Comparison of ENCODE assay signal across 8 cellular contexts in the genomic region with DNA sequence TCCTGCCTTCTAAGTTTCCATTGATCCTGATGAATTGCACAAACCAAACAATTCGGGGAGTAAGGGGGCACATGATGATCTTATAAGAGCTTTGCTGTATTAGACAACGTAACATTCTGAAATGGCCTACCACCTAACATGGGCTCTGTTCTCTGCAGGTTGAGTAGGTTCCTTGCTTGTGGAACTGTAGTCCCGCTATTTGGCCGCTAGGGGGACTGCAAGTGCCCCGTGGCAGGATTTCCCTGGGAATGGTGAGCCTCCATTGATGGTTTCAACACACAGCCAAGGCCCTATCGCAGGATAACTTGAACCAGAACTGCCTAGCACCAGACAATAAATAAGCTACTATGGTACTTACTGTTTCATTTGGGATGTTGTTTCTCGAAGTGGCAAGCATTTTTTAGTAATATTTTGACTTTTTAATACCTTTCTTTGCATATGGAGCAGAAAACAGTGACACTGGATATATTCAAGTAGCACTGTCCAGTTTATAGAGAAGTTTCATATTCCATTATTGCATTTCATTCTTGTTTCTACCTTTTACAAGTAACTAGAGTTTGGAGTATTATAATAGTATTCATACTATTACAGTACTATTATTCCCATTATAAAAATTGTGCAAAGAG. TPM values are rescaled to one million over a fixed set of nuclear protein-coding genes. Genes with fewer than 3 reads are reported as not detected.
A peak's percentile ranks its signal among the peaks of the same experiment; 100 is the strongest.
DNase-seq lines count a peak whose midpoint lies in the region; ATAC-seq and TF ChIP-seq lines count a peak whose summit lies in the region.

No MANE protein-coding gene starts in this region.

- TF ChIP-seq CTCF in activated CD8-positive, alpha-beta T cell treated with anti-CD3 and anti-CD28 coated beads for 36 hours (IDR thresholded peaks at IDR 0.05), result peak; percentile 59
- TF ChIP-seq CTCF in HL-60 (IDR thresholded peaks at IDR 0.05; ENCODE audit: insufficient read depth, low read length) (peak; percentile 46), astrocyte of the cerebellum (IDR thresholded peaks at IDR 0.05; ENCODE audit: low read depth, low read length, missing control alignments) (peak; percentile 75), left lung (IDR thresholded peaks at IDR 0.05) (peak; percentile 69 to 78)

- ATAC-seq in activated CD8-positive, alpha-beta T cell treated with anti-CD3 and anti-CD28 coated beads for 36 hours, result no peak
- no peak for ATAC-seq in activated CD8-positive, alpha-beta T cell treated with anti-CD3 and anti-CD28 coated beads, Interleukin-2, amount 10 ng/mL, durations not matched to agents 7 days and 5 days
- ATAC-seq in left lung, result peak; percentile 92
- ATAC-seq in HG02938 (IDR thresholded peaks at IDR 0.05; ENCODE audit: unreplicated experiment), result no peak
- ATAC-seq in HG02870 (IDR thresholded peaks at IDR 0.05; ENCODE audit: unreplicated experiment), result no peak

- H3K27me3 ChIP-seq in HL-60 (ENCODE audit: insufficient read depth, poor library complexity, severe bottlenecking), result no peaks in the 10 kb centered on the region
- no peaks in the 10 kb centered on the region for H3K27me3 ChIP-seq in left lung

- CTCF ChIA-PET in activated CD8-positive, alpha-beta T cell treated with anti-CD3 and anti-CD28 coated beads for 36 hours (lab: Charles Lee), result interaction anchor here (1.2 kb wide), 1 partner anchor 10 kb away, joined by 3 read pairs; no protein-coding TSS in a partner anchor
- CTCF ChIA-PET in activated CD8-positive, alpha-beta T cell treated with anti-CD3 and anti-CD28 coated beads, Interleukin-2, amount 10 ng/mL, durations not matched to agents 7 days and 5 days (lab: Charles Lee), result interaction anchor here (1.0 to 1.1 kb wide), 2 partner anchors 9 to 590 kb away, joined by 3 read pairs; no protein-coding TSS in a partner anchor

- H3K4me1 ChIP-seq in left lung, result no peaks in the 10 kb centered on the region

- no peaks in the 10 kb centered on the region for H3K36me3 Mint-ChIP-seq in activated CD8-positive, alpha-beta T cell treated with anti-CD3 and anti-CD28 coated beads for 36 hours (ENCODE audit: low read depth)
- no peaks in the 10 kb centered on the region for H3K36me3 Mint-ChIP-seq in activated CD8-positive, alpha-beta T cell treated with anti-CD3 and anti-CD28 coated beads, Interleukin-2, amount 10 ng/mL, durations not matched to agents 7 days and 5 days (ENCODE audit: low read depth)

- intact Hi-C loops in activated CD8-positive, alpha-beta T cell treated with anti-CD3 and anti-CD28 coated beads for 36 hours (cut with micrococcal nuclease), result no loop called here
- intact Hi-C loops in left lung (cut with DNase I), result no loop called here

- no peaks in the 10 kb centered on the region for H3K4me1 Mint-ChIP-seq in activated CD8-positive, alpha-beta T cell treated with anti-CD3 and anti-CD28 coated beads for 36 hours (ENCODE audit: low read depth)
- H3K4me1 Mint-ChIP-seq in activated CD8-positive, alpha-beta T cell treated with anti-CD3 and anti-CD28 coated beads, Interleukin-2, amount 10 ng/mL, durations not matched to agents 7 days and 5 days (ENCODE audit: low read depth), result no peaks in the 10 kb centered on the region

- no peak overlapping the region for H3K4me3 Mint-ChIP-seq in activated CD8-positive, alpha-beta T cell treated with anti-CD3 and anti-CD28 coated beads for 36 hours
- H3K4me3 Mint-ChIP-seq in activated CD8-positive, alpha-beta T cell treated with anti-CD3 and anti-CD28 coated beads, Interleukin-2, amount 10 ng/mL, durations not matched to agents 7 days and 5 days, result no peak overlapping the region

- H3K9me3 Mint-ChIP-seq in activated CD8-positive, alpha-beta T cell treated with anti-CD3 and anti-CD28 coated beads for 36 hours, result no peaks in the 10 kb centered on the region
- no peaks in the 10 kb centered on the region for H3K9me3 Mint-ChIP-seq in activated CD8-positive, alpha-beta T cell treated with anti-CD3 and anti-CD28 coated beads, Interleukin-2, amount 10 ng/mL, durations not matched to agents 7 days and 5 days (ENCODE audit: insufficient read depth)

- no peak overlapping the region for H3K27ac Mint-ChIP-seq in activated CD8-positive, alpha-beta T cell treated with anti-CD3 and anti-CD28 coated beads for 36 hours
- no peak overlapping the region for H3K27ac Mint-ChIP-seq in activated CD8-positive, alpha-beta T cell treated with anti-CD3 and anti-CD28 coated beads, Interleukin-2, amount 10 ng/mL, durations not matched to agents 7 days and 5 days

- H3K9me3 ChIP-seq in left lung, result no peaks in the 10 kb centered on the region

- DNase-seq in activated CD8-positive, alpha-beta T cell treated with anti-CD3 and anti-CD28 coated beads for 36 hours, result no peak
- no peak for DNase-seq in activated CD8-positive, alpha-beta T cell treated with anti-CD3 and anti-CD28 coated beads, Interleukin-2, amount 10 ng/mL, durations not matched to agents 7 days and 5 days
- DNase-seq in HL-60 (ENCODE audit: low read depth in 1 of 2, low spot score in 1 of 2), result peak; percentile 20 to 32
- DNase-seq in astrocyte of the cerebellum (ENCODE audit: low read depth), result no peak
- peak in 1 of 2 donors; percentile 34 for DNase-seq in left lung
- DNase-seq in NCI-H187 treated with DMSO at 0.1 percent for 48 hours (lab: John Stamatoyannopoulos, UW), result no peak

- H3K4me3 ChIP-seq in HL-60 (replicated peaks; ENCODE audit: insufficient read depth, low read length), result no peak overlapping the region
- H3K4me3 ChIP-seq in astrocyte of the cerebellum (ENCODE audit: low read depth, low read length), result no peak overlapping the region
- no peak overlapping the region for H3K4me3 ChIP-seq in left lung

- H3K27ac ChIP-seq in HL-60 (replicated peaks) (no peak overlapping the region), left lung (no peak overlapping the region)

- in situ Hi-C loops in astrocyte of the cerebellum (cut with HindIII; ENCODE audit: low sequenced_read_pairs), result no loop called here

- POLR2A ChIA-PET in activated CD8-positive, alpha-beta T cell treated with anti-CD3 and anti-CD28 coated beads for 36 hours (lab: Charles Lee), result no interaction called here
- POLR2A ChIA-PET in activated CD8-positive, alpha-beta T cell treated with anti-CD3 and anti-CD28 coated beads, Interleukin-2, amount 10 ng/mL, durations not matched to agents 7 days and 5 days (lab: Charles Lee), result no interaction called here

- no peaks in the 10 kb centered on the region for H3K27me3 Mint-ChIP-seq in activated CD8-positive, alpha-beta T cell treated with anti-CD3 and anti-CD28 coated beads for 36 hours
- no peaks in the 10 kb centered on the region for H3K27me3 Mint-ChIP-seq in activated CD8-positive, alpha-beta T cell treated with anti-CD3 and anti-CD28 coated beads, Interleukin-2, amount 10 ng/mL, durations not matched to agents 7 days and 5 days (ENCODE audit: low read depth)

- H3K36me3 ChIP-seq in left lung, result no peaks in the 10 kb centered on the region

RNA-seq across cellular contexts. Expression of a gene that starts 11.9 kb away (rescaled TPM):
- total RNA-seq in activated CD8-positive, alpha-beta T cell treated with anti-CD3 and anti-CD28 coated beads for 36 hours, result not detected
- total RNA-seq in activated CD8-positive, alpha-beta T cell treated with anti-CD3 and anti-CD28 coated beads, Interleukin-2, amount 10 ng/mL, durations not matched to agents 7 days and 5 days, result not detected
- total RNA-seq in left lung, result 1 to 10 TPM; 3.9 to 4.3 TPM

Comparison
In these comparisons a context has a peak if more than half of its experiments do, and no peak if none do; other contexts are left out.
1. DNase-seq: peak in HL-60 (2 of 2); none in activated CD8-positive, alpha-beta T cell treated with anti-CD3 and anti-CD28 coated beads for 36 hours (single experiment), activated CD8-positive, alpha-beta T cell treated with anti-CD3 and anti-CD28 coated beads, Interleukin-2, amount 10 ng/mL, durations not matched to agents 7 days and 5 days (single experiment), astrocyte of the cerebellum (single experiment) and NCI-H187 treated with DMSO at 0.1 percent for 48 hours (single experiment).
2. RNA of a gene that starts 11.9 kb away (total RNA-seq): 3.9 to 4.3 TPM in left lung; not detected in activated CD8-positive, alpha-beta T cell treated with anti-CD3 and anti-CD28 coated beads, Interleukin-2, amount 10 ng/mL, durations not matched to agents 7 days and 5 days and not detected in activated CD8-positive, alpha-beta T cell treated with anti-CD3 and anti-CD28 coated beads for 36 hours; every median in the first group is over 4 times any median in the second.
3. Peak in every context shown above with its lines, with median percentiles within 50 percentile points of each other: CTCF ChIP-seq.